In genomic region chr5:88888799-88889164, GRCh38 we compare ENCODE assay signal across 8 cellular contexts. TPM values are rescaled to one million over a fixed set of nuclear protein-coding genes. Genes with fewer than 3 reads are reported as not detected.
DNase-seq lines count a peak whose midpoint lies in the region; FAIRE-seq and TF ChIP-seq lines count a peak whose summit lies in the region.

No MANE protein-coding gene starts in this region.

- H3K27me3 ChIP-seq in HUES6 (ENCODE audit: control insufficient read depth, insufficient read depth, low read length) (peaks cover 71% of the 10 kb centered on the region), esophagus squamous epithelium (peaks cover 0 to 18% (median 0%) of the 10 kb centered on the region in 4 donors)

- no peak overlapping the region for H3K9ac ChIP-seq in HUES6 (ENCODE audit: low read length)

- H3K4me1 Mint-ChIP-seq in progenitor cell of endocrine pancreas (ENCODE audit: low read depth) = peaks cover 4% of the 10 kb centered on the region
- H3K4me1 Mint-ChIP-seq in activated T-helper 2 cell treated with anti-CD3 and anti-CD28 coated beads, Interferon-gamma antibody, Interleukin-2, Interleukin-4, amounts not matched to agents 10 μg/mL and 5 μg/mL and 100 μg/mL, durations not matched to agents 14 hours and 24 hours and 36 hours (ENCODE audit: low read depth) = peaks cover 12% of the 10 kb centered on the region

- peak overlapping the region; percentile 83 for H3K4me3 Mint-ChIP-seq in progenitor cell of endocrine pancreas (ENCODE audit: low read depth)
- no peak overlapping the region for H3K4me3 Mint-ChIP-seq in activated T-helper 2 cell treated with anti-CD3 and anti-CD28 coated beads, Interferon-gamma antibody, Interleukin-2, Interleukin-4, amounts not matched to agents 10 μg/mL and 5 μg/mL and 100 μg/mL, durations not matched to agents 14 hours and 24 hours and 36 hours (ENCODE audit: low read depth)

- WGBS in esophagus squamous epithelium, 2 donors = 38 to 44% methylated on average over 6 to 7 of the region's 7 CpGs

- TF ChIP-seq POLR2A in GM12891 (IDR thresholded peaks at IDR 0.05; ENCODE audit: low read depth, low read length) (no peak), esophagus squamous epithelium (IDR thresholded peaks at IDR 0.05) (no peak)

- DNase-seq in GM12891 (ENCODE audit: insufficient read length, low spot score) (no peak), esophagus squamous epithelium (lab: John Stamatoyannopoulos, UW) (no peak), progenitor cell of endocrine pancreas (ENCODE audit: low spot score, unreplicated experiment) (no peak), DMS53 treated with DMSO at 0.1 percent for 48 hours (lab: John Stamatoyannopoulos, UW; ENCODE audit: unreplicated experiment) (no peak), RPMI8226 (no peak), epidermal melanocyte (ENCODE audit: insufficient read length, low spot score) (no peak)
- no peak for DNase-seq in activated T-helper 2 cell treated with anti-CD3 and anti-CD28 coated beads, Interferon-gamma antibody, Interleukin-2, Interleukin-4, amounts not matched to agents 10 μg/mL and 5 μg/mL and 100 μg/mL, durations not matched to agents 14 hours and 24 hours and 36 hours (ENCODE audit: low spot score)

- no peaks in the 10 kb centered on the region for H3K9me3 ChIP-seq in HUES6 (ENCODE audit: control insufficient read depth, insufficient read depth, low read depth, low read length)
- no peaks in the 10 kb centered on the region for H3K9me3 ChIP-seq in esophagus squamous epithelium

- peaks cover 43% of the 10 kb centered on the region for H3K27me3 Mint-ChIP-seq in progenitor cell of endocrine pancreas
- H3K27me3 Mint-ChIP-seq in activated T-helper 2 cell treated with anti-CD3 and anti-CD28 coated beads, Interferon-gamma antibody, Interleukin-2, Interleukin-4, amounts not matched to agents 10 μg/mL and 5 μg/mL and 100 μg/mL, durations not matched to agents 14 hours and 24 hours and 36 hours (ENCODE audit: low read depth) = peaks cover 75% of the 10 kb centered on the region

- peak overlapping the region; percentile 85 for H3K4me3 ChIP-seq in HUES6 (ENCODE audit: low read depth, low read length)
- peak overlapping the region; percentile 24 to 70 (median 54) for H3K4me3 ChIP-seq in esophagus squamous epithelium

- no peaks in the 10 kb centered on the region for H3K36me3 Mint-ChIP-seq in progenitor cell of endocrine pancreas (ENCODE audit: insufficient read depth)
- no peaks in the 10 kb centered on the region for H3K36me3 Mint-ChIP-seq in activated T-helper 2 cell treated with anti-CD3 and anti-CD28 coated beads, Interferon-gamma antibody, Interleukin-2, Interleukin-4, amounts not matched to agents 10 μg/mL and 5 μg/mL and 100 μg/mL, durations not matched to agents 14 hours and 24 hours and 36 hours (ENCODE audit: low read depth)

- H3K36me3 ChIP-seq in HUES6 (ENCODE audit: control insufficient read depth, insufficient read depth, low read length) (no peaks in the 10 kb centered on the region), esophagus squamous epithelium (no peaks in the 10 kb centered on the region)

- TF ChIP-seq CTCF in esophagus squamous epithelium (IDR thresholded peaks at IDR 0.05) (no peak), progenitor cell of endocrine pancreas (IDR thresholded peaks at IDR 0.05; ENCODE audit: unreplicated experiment) (no peak)

- H3K4me1 ChIP-seq in HUES6 (ENCODE audit: control insufficient read depth, insufficient read depth, low read length) (0 out of 2 replicates have a peak, but pooled peaks cover 3% of the 10 kb centered on the region), esophagus squamous epithelium (peaks cover 0 to 51% (median 5%) of the 10 kb centered on the region in 3 donors)

- no peak for FAIRE-seq in GM12891 (lab: Jason Lieb, UNC)

- intact Hi-C loops in esophagus squamous epithelium (cut with DNase I) = loop anchor here (10.0 kb wide), 1 partner anchor 54 kb away; no protein-coding TSS in a partner anchor
- intact Hi-C loops in activated T-helper 2 cell treated with anti-CD3 and anti-CD28 coated beads, Interferon-gamma antibody, Interleukin-2, Interleukin-4, amounts not matched to agents 10 μg/mL and 5 μg/mL and 100 μg/mL, durations not matched to agents 14 hours and 24 hours and 36 hours (cut with micrococcal nuclease) = loop anchor here (10.0 kb wide), 2 partner anchors 744 to 1104 kb away; no protein-coding TSS in a partner anchor

- H3K27ac ChIP-seq in HUES6 (ENCODE audit: low read depth, low read length) (no peak overlapping the region), esophagus squamous epithelium (peak overlapping the region; percentile 69 to 92 (median 91))

- no peak overlapping the region for H3K27ac Mint-ChIP-seq in progenitor cell of endocrine pancreas
- no peak overlapping the region for H3K27ac Mint-ChIP-seq in activated T-helper 2 cell treated with anti-CD3 and anti-CD28 coated beads, Interferon-gamma antibody, Interleukin-2, Interleukin-4, amounts not matched to agents 10 μg/mL and 5 μg/mL and 100 μg/mL, durations not matched to agents 14 hours and 24 hours and 36 hours

- no peaks in the 10 kb centered on the region for H3K9me3 Mint-ChIP-seq in progenitor cell of endocrine pancreas (ENCODE audit: low read depth)
- H3K9me3 Mint-ChIP-seq in activated T-helper 2 cell treated with anti-CD3 and anti-CD28 coated beads, Interferon-gamma antibody, Interleukin-2, Interleukin-4, amounts not matched to agents 10 μg/mL and 5 μg/mL and 100 μg/mL, durations not matched to agents 14 hours and 24 hours and 36 hours = no peaks in the 10 kb centered on the region

TF ChIP-seq in GM12891, 5 proteins besides CTCF, POLR2A, EP300 and RAD21:
- TF ChIP-seq TAF1 (IDR thresholded peaks at IDR 0.05; ENCODE audit: low read depth, low read length) (no peak), SPI1 (IDR thresholded peaks at IDR 0.05; ENCODE audit: low read depth, low read length) (peak; percentile 84)
TF ChIP-seq in GM12891: peak in this region for 1.

RNA-seq across cellular contexts. Expression of gene MEF2C, which starts 5.8 kb away (rescaled TPM):
- 103 TPM for polyA plus RNA-seq in GM12891 (2012; ENCODE audit: low read depth, missing spikeins)
- total RNA-seq in esophagus squamous epithelium (10 to 100 TPM in 2 of 4 donors, 1 to 10 TPM in 2; 3.1 to 17.5 (median 9.9) TPM), progenitor cell of endocrine pancreas (1.9 and 2.6 TPM in 2 replicates)
- 0.25 and 0.30 TPM in 2 replicates for total RNA-seq in activated T-helper 2 cell treated with anti-CD3 and anti-CD28 coated beads, Interferon-gamma antibody, Interleukin-2, Interleukin-4, amounts not matched to agents 10 μg/mL and 5 μg/mL and 100 μg/mL, durations not matched to agents 14 hours and 24 hours and 36 hours
